Comparison of ENCODE assay signal across 21 cellular contexts in the genomic region with DNA sequence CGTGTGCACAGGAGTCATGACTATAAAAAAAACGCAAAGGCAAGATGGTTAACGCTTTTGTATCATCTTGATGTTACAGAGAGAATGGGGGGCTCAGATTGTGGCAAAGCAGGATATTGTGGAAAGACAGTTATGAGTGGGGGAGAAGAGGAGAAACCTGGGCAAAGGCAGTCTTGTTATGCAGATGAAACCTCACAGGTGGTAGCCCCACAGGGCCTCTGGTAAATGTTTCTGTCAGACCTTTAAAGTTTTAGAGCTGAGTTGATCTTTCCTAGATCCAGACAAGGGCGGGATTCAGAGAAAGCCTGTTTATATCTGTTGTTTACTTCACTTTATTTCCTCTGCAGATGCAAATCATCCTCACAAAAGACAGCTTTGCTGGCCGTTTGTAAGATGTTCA.
"Had no signal": no experiment of that assay in that cellular context is flagged by ENCODE, and none has a peak within 500 bp of the region (broad histone marks: within the 10 kb centered on the region; RNA-seq: fewer than 3 reads in every experiment).

No MANE protein-coding gene starts in this region.

- H3K4me1 ChIP-seq: adrenal gland, breast epithelium, gastroesophageal sphincter, heart left ventricle, prostate gland, testis had no signal

- H3K27ac ChIP-seq: adrenal gland, breast epithelium, gastroesophageal sphincter, heart left ventricle, prostate gland, testis had no signal

- FAIRE-seq: astrocyte, kidney had no signal

- DNase-seq: activated CD4-positive, alpha-beta T cell treated with anti-CD3 and anti-CD28 coated beads, Interleukin-2, amount 50 U/mL, for 1 hour; activated CD8-positive, alpha-beta memory T cell treated with anti-CD3 and anti-CD28 coated beads for 24 hours; activated effector memory CD4-positive, alpha-beta T cell treated with anti-CD3 and anti-CD28 coated beads, Interleukin-2, amount 50 U/mL, for 16 hours; activated T-cell treated with anti-CD3 and anti-CD28 coated beads, Interleukin-2, amount 50 U/mL, for 72 hours; adrenal gland; cortex of kidney; heart left ventricle; kidney; mammary epithelial cell; right cardiac atrium; stimulated activated CD4-positive, alpha-beta T cell treated with anti-CD3 and anti-CD28 coated beads, Interleukin-15, amount 100 ng/mL, for 24 hours; stimulated activated CD4-positive, alpha-beta T cell treated with anti-CD3 and anti-CD28 coated beads, Interleukin-4, amount 100 ng/mL, for 1 hour; T-cell; testis had no signal

- H3K4me3 ChIP-seq: adrenal gland, breast epithelium, gastroesophageal sphincter, heart left ventricle, prostate gland, testis had no signal

- H3K27me3 ChIP-seq: adrenal gland, breast epithelium, gastroesophageal sphincter, heart left ventricle, testis had no signal

- ATAC-seq: activated naive CD4-positive, alpha-beta T cell treated with anti-CD3 and anti-CD28 coated beads, Interleukin-2, amount 50 U/mL, for 72 hours; activated T-cell treated with anti-CD3 and anti-CD28 coated beads, Interleukin-2, amount 50 U/mL, for 72 hours; esophagus mucosa; gastroesophageal sphincter; heart left ventricle; left lobe of liver; right cardiac atrium; T-cell had no signal

- H3K9me3 ChIP-seq: adrenal gland, prostate gland, testis had no signal

- H3K36me3 ChIP-seq: adrenal gland, prostate gland had no signal
